ENCODE assay signal across 25 cellular contexts in genomic region chr11:74094393-74094792, GRCh38.
DNase-seq lines count a peak whose midpoint lies in the region; ATAC-seq and TF ChIP-seq lines count a peak whose summit lies in the region.
"Had no signal": no experiment of that assay in that cellular context is flagged by ENCODE, and none has a peak within 500 bp of the region (broad histone marks: within the 10 kb centered on the region; RNA-seq: fewer than 3 reads in every experiment).

No MANE protein-coding gene starts in this region.

- no peak overlapping the region for H3K9ac ChIP-seq in endodermal cell (ENCODE audit: extremely low read depth, low read length, poor library complexity, severe bottlenecking)
- H3K9ac ChIP-seq: KMS-11 had no signal

- ATAC-seq in RWPE2 (ENCODE audit: low read depth) (no peak), HG02798 (IDR thresholded peaks at IDR 0.05; ENCODE audit: poor library complexity, unreplicated experiment) (no peak)

- H3K4me3 Mint-ChIP-seq in endodermal cell: no peak overlapping the region
- H3K4me3 Mint-ChIP-seq: CD14-positive monocyte; CD8-positive, alpha-beta memory T cell; IgD-negative memory B cell had no signal

- WGBS in endodermal cell (ENCODE audit: insufficient coverage in 1 of 2, insufficient read length in 1 of 2), 2 experiments: 87 to 96% methylated on average over 3 to 4 of the region's 4 CpGs

- no peaks in the 10 kb centered on the region for H3K9me3 Mint-ChIP-seq in endodermal cell
- H3K9me3 Mint-ChIP-seq: CD14-positive monocyte; CD8-positive, alpha-beta memory T cell; IgD-negative memory B cell had no signal

- H3K27ac ChIP-seq in RWPE2 (ENCODE audit: poor library complexity, severe bottlenecking): no peak overlapping the region
- no peak overlapping the region for H3K27ac ChIP-seq in endodermal cell (ENCODE audit: low read depth, low read length)
- H3K27ac ChIP-seq: KMS-11, SK-N-MC had no signal

- peaks cover 6% of the 10 kb centered on the region for H3K4me1 Mint-ChIP-seq in endodermal cell
- H3K4me1 Mint-ChIP-seq: CD14-positive monocyte had no signal

- DNase-seq in HT-29 (ENCODE audit: low spot score) (peak; percentile 10), RWPE2 (ENCODE audit: low spot score) (no peak), endodermal cell (peak; percentile 46), NCI-H748 treated with DMSO at 0.1 percent for 48 hours (lab: John Stamatoyannopoulos, UW) (no peak), ACHN (no peak)
- DNase-seq in activated CD4-positive, alpha-beta T cell treated with anti-CD3 and anti-CD28 coated beads for 1 hour: no peak
- DNase-seq: BE2C; Calu3; CD8-positive, alpha-beta memory T cell; DMS153; DND-41; NCI-H1092 treated with DMSO at 0.1 percent for 48 hours; NCI-H1436; NCI-H187; NCI-H2171 treated with DMSO at 0.1 percent for 48 hours; NCI-H524; NCI-H82; NK-92 treated with Interleukin-12 subunit alpha and Interleukin-12 subunit beta, amount 100 ng/mL, for 24 hours; SIG-M5 had no signal

- TF ChIP-seq CTCF in RWPE2 (IDR thresholded peaks at IDR 0.05; ENCODE audit: poor library complexity, severe bottlenecking): peak; percentile 29
- peak; percentile 38 for TF ChIP-seq CTCF in endodermal cell (conservative IDR thresholded peaks at IDR 0.05)

- H3K36me3 ChIP-seq in RWPE2 (ENCODE audit: low read depth) (peaks cover 77% of the 10 kb centered on the region), endodermal cell (ENCODE audit: control insufficient read depth, insufficient read depth, low read length) (peaks cover 59% of the 10 kb centered on the region)

- no peak overlapping the region for H3K27ac Mint-ChIP-seq in endodermal cell
- H3K27ac Mint-ChIP-seq: CD8-positive, alpha-beta memory T cell; IgD-negative memory B cell had no signal

- no peaks in the 10 kb centered on the region for H3K27me3 ChIP-seq in RWPE2 (ENCODE audit: insufficient read depth, poor library complexity, severe bottlenecking)
- H3K27me3 ChIP-seq in endodermal cell (ENCODE audit: control insufficient read depth, insufficient read depth, low read length, poor library complexity, severe bottlenecking): no peaks in the 10 kb centered on the region
- H3K27me3 ChIP-seq: BE2C had no signal

- H3K4me1 ChIP-seq in RWPE2 (ENCODE audit: insufficient read depth, poor library complexity, severe bottlenecking) (no peaks in the 10 kb centered on the region), endodermal cell (ENCODE audit: control insufficient read depth, insufficient read depth, low read length) (peaks cover 8% of the 10 kb centered on the region)
- H3K4me1 ChIP-seq: BE2C had no signal

- H3K9me3 ChIP-seq in RWPE2 (ENCODE audit: severe bottlenecking) (no peaks in the 10 kb centered on the region), endodermal cell (ENCODE audit: control insufficient read depth, low read length) (no peaks in the 10 kb centered on the region)
- H3K9me3 ChIP-seq: BE2C, HAP-1 had no signal

- H3K4me3 ChIP-seq in RWPE2 (ENCODE audit: severe bottlenecking) (no peak overlapping the region), endodermal cell (ENCODE audit: low read length) (no peak overlapping the region)
- H3K4me3 ChIP-seq: HAP-1, SK-N-MC had no signal

- H3K36me3 Mint-ChIP-seq in endodermal cell (ENCODE audit: low read depth): peaks cover 11% of the 10 kb centered on the region

- H3K27me3 Mint-ChIP-seq in endodermal cell (ENCODE audit: insufficient read depth): no peaks in the 10 kb centered on the region
- H3K27me3 Mint-ChIP-seq: CD8-positive, alpha-beta memory T cell; IgD-negative memory B cell had no signal

- in situ Hi-C loops in ACHN (cut with HindIII; ENCODE audit: low pct_ligation_motif_present, low pct_unique_long_range_greater_than_20kb, low sequenced_read_pairs): no loop called here

Comparison
In these comparisons a context has a peak if more than half of its experiments do, and no peak if none do; other contexts are left out.
1. DNase-seq: peak in HT-29 (single experiment) and endodermal cell (single experiment); none in RWPE2 (single experiment), NCI-H748 treated with DMSO at 0.1 percent for 48 hours (single experiment), ACHN (single experiment) and activated CD4-positive, alpha-beta T cell treated with anti-CD3 and anti-CD28 coated beads for 1 hour (single experiment).